In genomic region chr15:43927203-43927602, GRCh38 we compare ENCODE assay signal across 19 cellular contexts.
DNase-seq lines count a peak whose midpoint lies in the region; ATAC-seq, FAIRE-seq and TF ChIP-seq lines count a peak whose summit lies in the region.
"Had no signal": no experiment of that assay in that cellular context is flagged by ENCODE, and none has a peak within 500 bp of the region (broad histone marks: within the 10 kb centered on the region; RNA-seq: fewer than 3 reads in every experiment).

No MANE protein-coding gene starts in this region.

- H3K79me2 ChIP-seq in PC-3 (ENCODE audit: low read length): no peaks in the 10 kb centered on the region
- H3K79me2 ChIP-seq in endothelial cell of umbilical vein (ENCODE audit: control insufficient read depth, insufficient read depth, low read length): no peaks in the 10 kb centered on the region

- BruUV-seq in PC-3 (replicated peaks; lab: Mats Ljungman, UMichigan) (no TSS peak), endothelial cell of umbilical vein (replicated peaks; lab: Mats Ljungman, UMichigan) (no TSS peak)

- H3K4me2 ChIP-seq in PC-3 (ENCODE audit: low read length) (no peak overlapping the region), endothelial cell of umbilical vein (ENCODE audit: insufficient read depth, low read length) (no peak overlapping the region)

- POLR2A ChIA-PET in PC-3 (lab: Charles Lee; ENCODE audit: unreplicated experiment): no interaction called here
- POLR2A ChIA-PET in endothelial cell of umbilical vein (lab: Charles Lee): no interaction called here

- H2AFZ ChIP-seq in PC-3 (ENCODE audit: low read length) (no peak overlapping the region), endothelial cell of umbilical vein (ENCODE audit: low read depth, low read length) (no peak overlapping the region)
- H2AFZ ChIP-seq: GM23248 had no signal

- H3K27me3 ChIP-seq in PC-3 (ENCODE audit: low read length) (no peaks in the 10 kb centered on the region), endothelial cell of umbilical vein (ENCODE audit: control insufficient read depth in 2 of 2, insufficient read depth in 2 of 2, low read length in 2 of 2) (no peaks in the 10 kb centered on the region)

- H3K9me3 Mint-ChIP-seq in activated naive CD8-positive, alpha-beta T cell treated with anti-CD3 and anti-CD28 coated beads, Interleukin-2, amount 50 U/mL, for 24 hours: no peaks in the 10 kb centered on the region
- H3K9me3 Mint-ChIP-seq in activated naive CD8-positive, alpha-beta T cell treated with anti-CD3 and anti-CD28 coated beads for 36 hours: no peaks in the 10 kb centered on the region
- no peaks in the 10 kb centered on the region for H3K9me3 Mint-ChIP-seq in stimulated activated naive CD8-positive, alpha-beta T cell treated with anti-CD3 and anti-CD28 coated beads, Interleukin-15, Interleukin-2, amounts not matched to agents 100 ng/mL and 50 ng/mL, for 24 hours
- H3K9me3 Mint-ChIP-seq: CD14-positive monocyte; CD8-positive, alpha-beta T cell; HFFc6; IgD-negative memory B cell had no signal

- peak; percentile 51 for ATAC-seq in activated naive CD8-positive, alpha-beta T cell treated with anti-CD3 and anti-CD28 coated beads, Interleukin-2, amount 50 U/mL, for 24 hours
- ATAC-seq in PC-3 (peak; percentile 27; the same call in 1 of the 2 replicates), HG02610 (IDR thresholded peaks at IDR 0.05; ENCODE audit: unreplicated experiment) (no peak), HG03469 (IDR thresholded peaks at IDR 0.05; ENCODE audit: unreplicated experiment) (no peak)
- ATAC-seq: CD8-positive, alpha-beta T cell had no signal

- no peak for TF ChIP-seq CTCF in PC-3 (conservative IDR thresholded peaks at IDR 0.05; ENCODE audit: low read depth, low read length)
- TF ChIP-seq CTCF in endothelial cell of umbilical vein (IDR thresholded peaks at IDR 0.05; ENCODE audit: extremely low read depth in 1 of 2, insufficient read depth in 1 of 2, low read depth in 1 of 2, low read length in 2 of 2): no peak

- H3K4me3 ChIP-seq in PC-3 (ENCODE audit: low read length) (no peak overlapping the region), endothelial cell of umbilical vein (replicated peaks in 1 of 3; ENCODE audit: insufficient read depth in 1 of 3, low read depth in 1 of 3, low read length in 3 of 3) (no peak overlapping the region)
- H3K4me3 ChIP-seq: GM23248, HAP-1 had no signal

- no peaks in the 10 kb centered on the region for H3K9me2 ChIP-seq in PC-3 (replicated peaks; ENCODE audit: low read length)

- no peak overlapping the region for H3K4me3 Mint-ChIP-seq in activated naive CD8-positive, alpha-beta T cell treated with anti-CD3 and anti-CD28 coated beads, Interleukin-2, amount 50 U/mL, for 24 hours
- H3K4me3 Mint-ChIP-seq in activated naive CD8-positive, alpha-beta T cell treated with anti-CD3 and anti-CD28 coated beads for 36 hours: no peak overlapping the region
- no peak overlapping the region for H3K4me3 Mint-ChIP-seq in stimulated activated naive CD8-positive, alpha-beta T cell treated with anti-CD3 and anti-CD28 coated beads, Interleukin-15, Interleukin-2, amounts not matched to agents 100 ng/mL and 50 ng/mL, for 24 hours
- H3K4me3 Mint-ChIP-seq: CD14-positive monocyte; CD8-positive, alpha-beta T cell; HFFc6; IgD-negative memory B cell had no signal

- H3K9me3 ChIP-seq in PC-3 (ENCODE audit: low read length) (no peaks in the 10 kb centered on the region), endothelial cell of umbilical vein (replicated peaks; ENCODE audit: control insufficient read depth, insufficient read depth, low read length) (no peaks in the 10 kb centered on the region)
- H3K9me3 ChIP-seq: HAP-1 had no signal

- H3K27ac Mint-ChIP-seq in activated naive CD8-positive, alpha-beta T cell treated with anti-CD3 and anti-CD28 coated beads, Interleukin-2, amount 50 U/mL, for 24 hours: no peak overlapping the region
- H3K27ac Mint-ChIP-seq in activated naive CD8-positive, alpha-beta T cell treated with anti-CD3 and anti-CD28 coated beads for 36 hours: no peak overlapping the region
- peak overlapping the region; percentile 78 for H3K27ac Mint-ChIP-seq in stimulated activated naive CD8-positive, alpha-beta T cell treated with anti-CD3 and anti-CD28 coated beads, Interleukin-15, Interleukin-2, amounts not matched to agents 100 ng/mL and 50 ng/mL, for 24 hours
- H3K27ac Mint-ChIP-seq: CD8-positive, alpha-beta T cell; HFFc6; IgD-negative memory B cell had no signal

- H3K27me3 Mint-ChIP-seq in activated naive CD8-positive, alpha-beta T cell treated with anti-CD3 and anti-CD28 coated beads, Interleukin-2, amount 50 U/mL, for 24 hours: peaks cover 5% of the 10 kb centered on the region
- H3K27me3 Mint-ChIP-seq in activated naive CD8-positive, alpha-beta T cell treated with anti-CD3 and anti-CD28 coated beads for 36 hours: peaks cover 4% of the 10 kb centered on the region
- peaks cover 15% of the 10 kb centered on the region for H3K27me3 Mint-ChIP-seq in stimulated activated naive CD8-positive, alpha-beta T cell treated with anti-CD3 and anti-CD28 coated beads, Interleukin-15, Interleukin-2, amounts not matched to agents 100 ng/mL and 50 ng/mL, for 24 hours

- H3K4me1 ChIP-seq in PC-3 (ENCODE audit: insufficient read depth, low read length) (peaks cover 7% of the 10 kb centered on the region; the same call in 1 of the 2 replicates), endothelial cell of umbilical vein (ENCODE audit: control insufficient read depth, extremely low read depth, insufficient read depth, low read length) (no peaks in the 10 kb centered on the region)
- H3K4me1 ChIP-seq: HAP-1 had no signal

- intact Hi-C loops in PC-3 (cut with micrococcal nuclease): no loop called here
- intact Hi-C loops in endothelial cell of umbilical vein (cut with micrococcal nuclease): no loop called here

- CTCF ChIA-PET in PC-3 (lab: Charles Lee): no interaction called here
- CTCF ChIA-PET in endothelial cell of umbilical vein (lab: Charles Lee): interaction anchor here (3.4 kb wide), 1 partner anchor 11 kb away, joined by 21 read pairs; no protein-coding TSS in a partner anchor

- no peak overlapping the region for H3K27ac ChIP-seq in PC-3 (ENCODE audit: low read length)
- H3K27ac ChIP-seq in endothelial cell of umbilical vein (ENCODE audit: insufficient read depth, low read depth, low read length): no peak overlapping the region
- H3K27ac ChIP-seq: 22Rv1, GM23248, HL-60 had no signal

- peaks cover 5% of the 10 kb centered on the region for H3K4me1 Mint-ChIP-seq in activated naive CD8-positive, alpha-beta T cell treated with anti-CD3 and anti-CD28 coated beads, Interleukin-2, amount 50 U/mL, for 24 hours
- no peaks in the 10 kb centered on the region for H3K4me1 Mint-ChIP-seq in activated naive CD8-positive, alpha-beta T cell treated with anti-CD3 and anti-CD28 coated beads for 36 hours
- peaks cover 8% of the 10 kb centered on the region for H3K4me1 Mint-ChIP-seq in stimulated activated naive CD8-positive, alpha-beta T cell treated with anti-CD3 and anti-CD28 coated beads, Interleukin-15, Interleukin-2, amounts not matched to agents 100 ng/mL and 50 ng/mL, for 24 hours (ENCODE audit: low read depth)
- H3K4me1 Mint-ChIP-seq: CD14-positive monocyte had no signal

- no peak for TF ChIP-seq POLR2A in endothelial cell of umbilical vein (IDR thresholded peaks at IDR 0.05; ENCODE audit: low read depth, low read length)

- H3K36me3 ChIP-seq in PC-3 (ENCODE audit: low read depth, low read length): no peaks in the 10 kb centered on the region
- H3K36me3 ChIP-seq in endothelial cell of umbilical vein (ENCODE audit: control insufficient read depth in 2 of 2, extremely low read depth in 1 of 2, insufficient read depth in 2 of 2, low read length in 2 of 2): peaks cover 0 to 6% of the 10 kb centered on the region in 2 experiments
- H3K36me3 ChIP-seq: HAP-1 had no signal

- dilution Hi-C loops in endothelial cell of umbilical vein (cut with MboI; ENCODE audit: extremely low pct_ligation_motif_present, low sequenced_read_pairs): no loop called here

- no peaks in the 10 kb centered on the region for H3K36me3 Mint-ChIP-seq in activated naive CD8-positive, alpha-beta T cell treated with anti-CD3 and anti-CD28 coated beads, Interleukin-2, amount 50 U/mL, for 24 hours (ENCODE audit: low read depth)
- no peaks in the 10 kb centered on the region for H3K36me3 Mint-ChIP-seq in activated naive CD8-positive, alpha-beta T cell treated with anti-CD3 and anti-CD28 coated beads for 36 hours
- H3K36me3 Mint-ChIP-seq in stimulated activated naive CD8-positive, alpha-beta T cell treated with anti-CD3 and anti-CD28 coated beads, Interleukin-15, Interleukin-2, amounts not matched to agents 100 ng/mL and 50 ng/mL, for 24 hours (ENCODE audit: low read depth): no peaks in the 10 kb centered on the region
- H3K36me3 Mint-ChIP-seq: CD14-positive monocyte; CD8-positive, alpha-beta T cell; IgD-negative memory B cell had no signal

- H3K9me1 ChIP-seq in endothelial cell of umbilical vein (replicated peaks; ENCODE audit: control insufficient read depth, extremely low read depth, insufficient read depth, low read length): no peaks in the 10 kb centered on the region

- H4K20me1 ChIP-seq in PC-3 (ENCODE audit: low read length) (no peaks in the 10 kb centered on the region), endothelial cell of umbilical vein (replicated peaks; ENCODE audit: control insufficient read depth, extremely low read depth, insufficient read depth, low read length) (no peaks in the 10 kb centered on the region)

- DNase-seq in activated naive CD8-positive, alpha-beta T cell treated with anti-CD3 and anti-CD28 coated beads, Interleukin-2, amount 50 U/mL, for 24 hours: no peak
- no peak for DNase-seq in activated naive CD8-positive, alpha-beta T cell treated with anti-CD3 and anti-CD28 coated beads for 36 hours
- DNase-seq in PC-3: peak; percentile 33
- no peak for DNase-seq in endothelial cell of umbilical vein (ENCODE audit: low read depth, low spot score)
- no peak for DNase-seq in activated CD8-positive, alpha-beta memory T cell treated with anti-CD3 and anti-CD28 coated beads for 24 hours
- DNase-seq: CD8-positive, alpha-beta T cell; COR-L47; DMS153; GM23248; HFFc6 had no signal

- H3F3A ChIP-seq in PC-3 (ENCODE audit: low read length, unreplicated experiment): no peaks in the 10 kb centered on the region

- no peak overlapping the region for H3K9ac ChIP-seq in PC-3 (ENCODE audit: low read length)
- H3K9ac ChIP-seq in endothelial cell of umbilical vein (replicated peaks; ENCODE audit: extremely low read depth, insufficient read depth, low read length): no peak overlapping the region
- H3K9ac ChIP-seq: GM23248 had no signal

- FAIRE-seq in endothelial cell of umbilical vein (lab: Jason Lieb, UNC): no peak
- FAIRE-seq: D721Med had no signal

TF ChIP-seq in endothelial cell of umbilical vein, 7 proteins besides CTCF, POLR2A, EP300 and RAD21 (continues in another document):
- peak; percentile 56 for TF ChIP-seq FOS (IDR thresholded peaks at IDR 0.05; ENCODE audit: borderline replicate concordance, insufficient read depth, low read length)
- no peak for TF ChIP-seq MAX (IDR thresholded peaks at IDR 0.05; ENCODE audit: insufficient read depth, insufficient read length)
- TF ChIP-seq EZH2 (IDR thresholded peaks at IDR 0.05; ENCODE audit: borderline replicate concordance, low read depth, low read length, severe bottlenecking): no peak
- no peak for TF ChIP-seq JUN (IDR thresholded peaks at IDR 0.05; ENCODE audit: borderline replicate concordance, insufficient read depth, insufficient read length, low read depth)

Comparison
In these comparisons a context has a peak if more than half of its experiments do, and no peak if none do; other contexts are left out.
1. ATAC-seq: peak in activated naive CD8-positive, alpha-beta T cell treated with anti-CD3 and anti-CD28 coated beads, Interleukin-2, amount 50 U/mL, for 24 hours (single experiment) and PC-3 (single experiment); none in HG02610 (single experiment) and HG03469 (single experiment).